ENCODE assay signal across 27 cellular contexts in the genomic region with DNA sequence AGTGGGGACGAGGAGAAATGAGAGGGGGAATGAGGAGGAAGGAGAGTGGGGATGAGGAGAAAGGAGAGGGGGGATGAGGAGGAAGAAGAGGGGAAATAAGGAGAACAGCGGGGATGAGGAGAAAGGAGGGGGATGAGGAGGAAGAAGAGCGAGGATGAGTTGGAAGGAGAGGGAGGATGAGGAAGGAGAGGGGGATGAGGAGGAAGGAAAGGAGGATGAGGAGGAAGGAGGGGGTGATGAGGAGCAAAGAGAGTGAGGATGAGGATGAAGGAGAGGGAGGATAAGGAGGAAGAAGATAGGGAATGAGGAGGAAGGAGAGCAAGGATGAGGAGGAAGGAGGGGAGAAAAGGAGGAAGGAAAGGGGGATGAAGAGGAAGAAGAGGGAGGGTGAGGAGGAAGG.
"Had no signal": no experiment of that assay in that cellular context is flagged by ENCODE, and none has a peak within 500 bp of the region (broad histone marks: within the 10 kb centered on the region; RNA-seq: fewer than 3 reads in every experiment).

No MANE protein-coding gene starts in this region.

- H3K27ac ChIP-seq: epithelial cell of prostate, esophagus squamous epithelium, gastrocnemius medialis, heart right ventricle, left lung, lower lobe of right lung had no signal

- H3K4me1 Mint-ChIP-seq: endodermal cell; mesothelial cell of epicardium; naive thymus-derived CD4-positive, alpha-beta T cell had no signal

- ATAC-seq: effector memory CD8-positive, alpha-beta T cell; esophagus mucosa; gastrocnemius medialis; heart right ventricle; left cardiac atrium; left lung; left ventricle myocardium superior; lower lobe of right lung; mucosa of descending colon; naive thymus-derived CD4-positive, alpha-beta T cell had no signal

- DNase-seq: cortex of kidney; effector CD8-positive, alpha-beta T cell; effector memory CD8-positive, alpha-beta T cell; endodermal cell; erythroblast; esophagus squamous epithelium; foreskin fibroblast; foreskin melanocyte; gastrocnemius medialis; glutamatergic neuron; heart right ventricle; hippocampal formation; islet precursor cell; kidney; left cardiac atrium; left ventricle myocardium superior; mesenchymal stem cell; mucosa of descending colon; naive thymus-derived CD4-positive, alpha-beta T cell had no signal

- H3K4me3 ChIP-seq: esophagus squamous epithelium, gastrocnemius medialis, heart right ventricle, left lung, lower lobe of right lung, mucosa of descending colon had no signal

- FAIRE-seq: colon, endometrium, kidney had no signal

- H3K27ac Mint-ChIP-seq: dendritic cell treated with granulocyte-macrophage colony-stimulating factor and Interleukin-4, amounts not matched to agents 40 ng/mL and 50 ng/mL, for 4 days; effector memory CD8-positive, alpha-beta T cell; endodermal cell; mesothelial cell of epicardium; naive thymus-derived CD4-positive, alpha-beta T cell had no signal

- H3K36me3 Mint-ChIP-seq: mesothelial cell of epicardium; naive thymus-derived CD4-positive, alpha-beta T cell had no signal

- H3K9me3 Mint-ChIP-seq: dendritic cell treated with granulocyte-macrophage colony-stimulating factor and Interleukin-4, amounts not matched to agents 40 ng/mL and 50 ng/mL, for 4 days; effector memory CD8-positive, alpha-beta T cell; endodermal cell; mesothelial cell of epicardium had no signal

- H3K27me3 Mint-ChIP-seq: dendritic cell treated with granulocyte-macrophage colony-stimulating factor and Interleukin-4, amounts not matched to agents 40 ng/mL and 50 ng/mL, for 4 days had no signal

- H3K4me3 Mint-ChIP-seq: dendritic cell treated with granulocyte-macrophage colony-stimulating factor and Interleukin-4, amounts not matched to agents 40 ng/mL and 50 ng/mL, for 4 days; effector memory CD8-positive, alpha-beta T cell; endodermal cell; mesothelial cell of epicardium; naive thymus-derived CD4-positive, alpha-beta T cell had no signal
